Comparison of ENCODE assay signal across 1 cellular context in the genomic region with DNA sequence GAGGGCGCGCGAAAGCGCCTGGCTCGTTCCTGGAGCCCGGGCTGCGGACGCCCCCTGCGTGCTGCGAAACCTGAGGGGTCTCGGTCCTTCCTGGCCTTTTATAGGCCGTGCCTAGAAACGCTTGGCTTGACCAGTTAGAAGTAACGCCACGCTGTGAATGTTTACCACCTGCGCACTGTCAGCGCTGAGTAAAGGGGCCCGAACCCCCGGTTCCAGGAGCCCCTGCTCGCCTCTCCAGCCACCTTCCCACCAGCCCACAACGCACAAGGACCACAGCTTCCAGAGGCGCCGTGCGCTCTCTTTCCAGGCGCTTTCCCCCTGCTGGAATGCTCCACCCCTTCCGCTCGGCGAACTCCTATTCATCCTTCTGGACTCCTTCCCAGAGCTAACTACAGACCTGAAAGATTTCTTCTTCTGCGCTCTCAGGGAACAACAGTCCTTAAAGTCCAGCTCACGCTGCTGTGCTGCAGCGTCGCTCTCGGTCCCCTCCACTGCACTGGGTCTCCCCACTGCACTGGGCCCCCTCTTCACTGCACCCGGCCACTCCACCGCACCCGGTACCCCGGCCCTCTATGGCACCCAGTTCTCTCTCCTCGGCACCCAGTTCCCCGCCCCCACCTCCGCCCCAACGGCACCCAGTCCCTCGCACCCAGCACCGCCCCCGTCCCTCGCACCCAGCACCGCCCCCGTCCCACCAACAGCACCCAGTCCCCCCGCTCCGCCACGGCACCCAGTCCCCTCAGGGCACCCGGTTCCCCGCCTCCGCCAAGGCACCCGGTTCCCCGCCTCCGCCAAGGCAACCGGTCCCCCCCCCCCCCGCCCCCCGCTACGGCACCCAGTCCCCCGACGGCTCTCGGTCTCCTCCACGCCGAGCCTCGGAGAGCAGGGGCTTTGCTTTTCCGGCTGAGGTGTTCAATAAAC.
TF ChIP-seq lines count a peak whose summit lies in the region.

No MANE protein-coding gene starts in this region.

TF ChIP-seq in K562, 482 proteins besides CTCF, POLR2A, EP300 and RAD21 (continued from another document):
- TF ChIP-seq, protein P1, sequence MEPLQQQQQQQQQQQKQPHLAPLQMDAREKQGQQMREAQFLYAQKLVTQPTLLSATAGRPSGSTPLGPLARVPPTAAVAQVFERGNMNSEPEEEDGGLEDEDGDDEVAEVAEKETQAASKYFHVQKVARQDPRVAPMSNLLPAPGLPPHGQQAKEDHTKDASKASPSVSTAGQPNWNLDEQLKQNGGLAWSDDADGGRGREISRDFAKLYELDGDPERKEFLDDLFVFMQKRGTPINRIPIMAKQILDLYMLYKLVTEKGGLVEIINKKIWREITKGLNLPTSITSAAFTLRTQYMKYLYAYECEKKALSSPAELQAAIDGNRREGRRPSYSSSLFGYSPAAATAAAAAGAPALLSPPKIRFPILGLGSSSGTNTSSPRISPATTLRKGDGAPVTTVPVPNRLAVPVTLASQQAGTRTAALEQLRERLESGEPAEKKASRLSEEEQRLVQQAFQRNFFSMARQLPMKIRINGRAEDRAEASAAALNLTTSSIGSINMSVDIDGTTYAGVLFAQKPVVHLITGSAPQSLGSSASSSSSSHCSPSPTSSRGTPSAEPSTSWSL (CRISPR knock-in tag; IDR thresholded peaks at IDR 0.05; ENCODE audit: borderline replicate concordance), result no peak
- no peak for TF ChIP-seq ZFX (CRISPR knock-in tag; IDR thresholded peaks at IDR 0.05)
- no peak for TF ChIP-seq ZNF316 (IDR thresholded peaks at IDR 0.05)
